ENCODE assay signal across 12 cellular contexts in genomic region chr5:133398646-133399081, GRCh38.
DNase-seq lines count a peak whose midpoint lies in the region; ATAC-seq, FAIRE-seq and TF ChIP-seq lines count a peak whose summit lies in the region.
"Had no signal": no experiment of that assay in that cellular context is flagged by ENCODE, and none has a peak within 500 bp of the region (broad histone marks: within the 10 kb centered on the region; RNA-seq: fewer than 3 reads in every experiment).

No MANE protein-coding gene starts in this region.

- H3K4me1 ChIP-seq in GM12878 (ENCODE audit: control insufficient read depth, insufficient read depth, low read length): peaks cover 31% of the 10 kb centered on the region

- ATAC-seq in HG02973 (IDR thresholded peaks at IDR 0.05; ENCODE audit: unreplicated experiment) (peak; percentile 65), GM12878 (peak; percentile 92), left cardiac atrium (no peak)

- no peaks in the 10 kb centered on the region for H3K36me3 ChIP-seq in GM12878 (ENCODE audit: control insufficient read depth in 2 of 2, insufficient read depth in 2 of 2, low read length in 1 of 2)

- no peaks in the 10 kb centered on the region for H4K20me1 ChIP-seq in GM12878 (ENCODE audit: control insufficient read depth, insufficient read depth)

- no peak overlapping the region for H2AFZ ChIP-seq in GM12878 (ENCODE audit: control insufficient read depth, low read depth, low read length)

- RAD21 ChIA-PET in GM12878 (lab: Charles Lee; ENCODE audit: unreplicated experiment): interaction anchor here (0.6 to 1.1 kb wide), 2 partner anchors 27 to 436 kb away, joined by 3 read pairs; no protein-coding TSS in a partner anchor

- 9% methylated on average over 6 of the region's 6 CpGs for WGBS in GM12878 (ENCODE audit: insufficient coverage, insufficient replicate concordance, low lambda C conversion rate, missing lambda C conversion rate)

- DNase-seq in activated CD4-positive, alpha-beta T cell treated with anti-CD3 and anti-CD28 coated beads, Interleukin-2, amount 50 U/mL, for 48 hours: peak; percentile 54 to 65
- DNase-seq in activated CD4-positive, alpha-beta T cell treated with anti-CD3 and anti-CD28 coated beads for 1 hour: no peak
- DNase-seq in GM12878 (ENCODE audit: low read depth, low spot score) (peak; percentile 43), iPS-NIHi11 (ENCODE audit: low spot score) (no peak), germinal center (ENCODE audit: low spot score) (no peak), left cardiac atrium (no peak)
- DNase-seq in stimulated activated CD8-positive, alpha-beta memory T cell treated with anti-CD3 and anti-CD28 coated beads, Interleukin-7, amount 100 ng/mL, for 48 hours (ENCODE audit: extremely low read depth in 1 of 2, low read depth in 1 of 2): peak; percentile 54 to 73
- DNase-seq: DMS79, foreskin fibroblast, IMR-90, NCI-H146 had no signal

- H3K9ac ChIP-seq in GM12878 (ENCODE audit: control insufficient read depth, insufficient read depth, low read length): no peak overlapping the region

- H3K4me2 ChIP-seq in GM12878 (ENCODE audit: control insufficient read depth, insufficient read depth): peak overlapping the region; percentile 73

- no peak for TF ChIP-seq CTCF in GM12878 (IDR thresholded peaks at IDR 0.05 in 2 of 3, conservative IDR thresholded peaks at IDR 0.05 in 1 of 3; ENCODE audit: control insufficient read depth in 2 of 3, extremely low read depth in 1 of 3, insufficient read depth in 1 of 3, low read depth in 3 of 3, low read length in 3 of 3)

- no TSS peak for BruUV-seq in GM12878 (replicated peaks; lab: Mats Ljungman, UMichigan)

- no peak overlapping the region for H3K27ac ChIP-seq in GM12878 (ENCODE audit: control insufficient read depth, insufficient read depth)

- TF ChIP-seq POLR2A in GM12878 (IDR thresholded peaks at IDR 0.05; ENCODE audit: low read depth, low read length): no peak

- in situ Hi-C loops in GM12878 (cut with MboI): no loop called here

- H3K9me3 ChIP-seq in GM12878 (replicated peaks; ENCODE audit: control insufficient read depth, insufficient read depth, low read length): no peaks in the 10 kb centered on the region

- no peaks in the 10 kb centered on the region for H3K79me2 ChIP-seq in GM12878 (ENCODE audit: control insufficient read depth, insufficient read depth, low read length)

- no peak overlapping the region for H3K4me3 ChIP-seq in GM12878

- no peaks in the 10 kb centered on the region for H3K27me3 ChIP-seq in GM12878 (replicated peaks in 1 of 2; ENCODE audit: control insufficient read depth in 2 of 2, insufficient read depth in 2 of 2, low read length in 1 of 2)

- intact Hi-C loops in GM12878 (cut with micrococcal nuclease; ENCODE audit: unreplicated experiment) (no loop called here), left cardiac atrium (cut with DNase I) (no loop called here)

- POLR2A ChIA-PET in GM12878 (lab: Charles Lee): interaction anchor here (1.1 kb wide), 1 partner anchor 9 kb away, joined by 5 read pairs; no protein-coding TSS in a partner anchor

- FAIRE-seq in GM12878 (lab: Jason Lieb, UNC): peak; percentile 23

- SMC1A ChIA-PET in GM12878 (lab: Charles Lee; ENCODE audit: uncharacterized antibody, unreplicated experiment): interaction anchor here (0.5 to 1.8 kb wide), 6 partner anchors 9 to 959 kb away, joined by 3 to 7 read pairs (median 4); no protein-coding TSS in a partner anchor

- peak in 1 of 2 experiments; percentile 55; a peak in 1 of 4 replicates for TF ChIP-seq EP300 in GM12878 (IDR thresholded peaks at IDR 0.05; ENCODE audit: borderline replicate concordance in 1 of 2, control insufficient read depth in 1 of 2, low read depth in 2 of 2, low read length in 2 of 2)

- CTCF ChIA-PET in GM12878 (lab: Yijun Ruan, JAX): interaction anchor here (0.7 to 3.4 kb wide), 3 partner anchors 23 to 60 kb away, joined by 3 to 13 read pairs (median 4); no protein-coding TSS in a partner anchor

- TF ChIP-seq RAD21 in GM12878 (IDR thresholded peaks at IDR 0.05; ENCODE audit: insufficient read depth, low read depth, low read length): no peak

TF ChIP-seq in GM12878, 131 proteins besides CTCF, POLR2A, EP300 and RAD21 (continues in another document):
- TF ChIP-seq IKZF2 (IDR thresholded peaks at IDR 0.05) (peak; percentile 53 to 69; a peak in 3 of 4 replicates), ATF7 (IDR thresholded peaks at IDR 0.05; ENCODE audit: low read depth) (peak; percentile 35; the same call in 1 of the 2 replicates), TCF12 (IDR thresholded peaks at IDR 0.05; ENCODE audit: low read depth, low read length) (peak; percentile 96), MEF2B (IDR thresholded peaks at IDR 0.05; ENCODE audit: partially characterized antibody, poor library complexity, severe bottlenecking) (peak; percentile 16), SPI1 (IDR thresholded peaks at IDR 0.05; ENCODE audit: borderline replicate concordance, insufficient read depth, low read depth, low read length) (peak; percentile 73), CEBPB (IDR thresholded peaks at IDR 0.05; ENCODE audit: borderline replicate concordance in 1 of 2, low read depth in 2 of 2, low read length in 2 of 2) (no peak), JUNB (IDR thresholded peaks at IDR 0.05) (peak; percentile 31; the same call in 1 of the 2 replicates), CBFB (IDR thresholded peaks at IDR 0.05; ENCODE audit: low read depth) (peak; percentile 88), RAD51 (IDR thresholded peaks at IDR 0.05) (no peak), DPF2 (IDR thresholded peaks at IDR 0.05) (peak; percentile 87), NR2F1 (conservative IDR thresholded peaks at IDR 0.05) (0 out of 2 replicates have a peak, but pooled peaks have one; percentile 35), TCF3 (IDR thresholded peaks at IDR 0.05; ENCODE audit: borderline replicate concordance, insufficient read depth, low read depth, low read length) (peak; percentile 72; the same call in 1 of the 2 replicates), NFIC (IDR thresholded peaks at IDR 0.05; ENCODE audit: low read depth, low read length) (peak; percentile 50), FOXM1 (IDR thresholded peaks at IDR 0.05; ENCODE audit: low read depth, low read length) (no peak), IKZF1 (conservative IDR thresholded peaks at IDR 0.05) (peak; percentile 71), PKNOX1 (IDR thresholded peaks at IDR 0.05) (peak; percentile 35; the same call in 1 of the 2 replicates), CUX1 (IDR thresholded peaks at IDR 0.05; ENCODE audit: insufficient replicate concordance, low read depth, low read length) (no peak), BCL11A (IDR thresholded peaks at IDR 0.05; ENCODE audit: low read depth, low read length) (peak; percentile 63; the same call in 1 of the 2 replicates), IRF4 (IDR thresholded peaks at IDR 0.05; ENCODE audit: low read depth, low read length) (0 out of 2 replicates have a peak, but pooled peaks have one; percentile 16), FOS (IDR thresholded peaks at IDR 0.05; ENCODE audit: borderline replicate concordance, extremely low read depth, insufficient read length) (no peak), NFXL1 (IDR thresholded peaks at IDR 0.05; ENCODE audit: borderline replicate concordance) (0 out of 2 replicates have a peak, but pooled peaks have one; percentile 38), BRCA1 (IDR thresholded peaks at IDR 0.05; ENCODE audit: low read depth, low read length) (no peak), ZNF24 (IDR thresholded peaks at IDR 0.05) (peak; percentile 62)

Comparison
In these comparisons a context has a peak if more than half of its experiments do, and no peak if none do; other contexts are left out.
1. DNase-seq: peak in activated CD4-positive, alpha-beta T cell treated with anti-CD3 and anti-CD28 coated beads, Interleukin-2, amount 50 U/mL, for 48 hours (2 of 2), GM12878 (single experiment) and stimulated activated CD8-positive, alpha-beta memory T cell treated with anti-CD3 and anti-CD28 coated beads, Interleukin-7, amount 100 ng/mL, for 48 hours (2 of 2); none in activated CD4-positive, alpha-beta T cell treated with anti-CD3 and anti-CD28 coated beads for 1 hour (single experiment), iPS-NIHi11 (single experiment), germinal center (single experiment) and left cardiac atrium (single experiment).
2. ATAC-seq: peak in HG02973 (single experiment) and GM12878 (single experiment); none in left cardiac atrium (0 of 2).